ENCODE assay signal across 8 cellular contexts in genomic region chr12:123150804-123151678, GRCh38. TPM values are rescaled to one million over a fixed set of nuclear protein-coding genes. Genes with fewer than 3 reads are reported as not detected.
A peak's percentile ranks its signal among the peaks of the same experiment; 100 is the strongest.
DNase-seq lines count a peak whose midpoint lies in the region; ATAC-seq and TF ChIP-seq lines count a peak whose summit lies in the region.

PITPNM2 (minus strand) TSS chr12:123151090; CDS start chr12:123034590, 116,500 bp downstream.

- no peaks in the 10 kb centered on the region for H3K36me3 ChIP-seq in mesendoderm (ENCODE audit: control insufficient read depth, insufficient read depth, low read length)

- CTCF ChIA-PET in activated CD8-positive, alpha-beta T cell treated with anti-CD3 and anti-CD28 coated beads, Interleukin-2, amount 10 ng/mL, durations not matched to agents 7 days and 5 days (lab: Charles Lee), result interaction anchor here (1.2 to 3.3 kb wide), 6 partner anchors 12 to 107 kb away, joined by 3 to 25 read pairs (median 4); no protein-coding TSS in a partner anchor

- peak within 1 kb of the TSS; percentile 74 for H3K4me2 ChIP-seq in mesendoderm (ENCODE audit: low read length)

- peak; percentile 52 for TF ChIP-seq CTCF in GM10266 (IDR thresholded peaks at IDR 0.05; ENCODE audit: control insufficient read depth, insufficient read depth, low read depth, missing control alignments)

- peak within 1 kb of the TSS; percentile 73 for H2BK120ac ChIP-seq in mesendoderm (ENCODE audit: low read depth, low read length)

- no peaks in the 10 kb centered on the region for H3K79me2 ChIP-seq in mesendoderm (ENCODE audit: control insufficient read depth, insufficient read depth, low read length)

- H3K4me3 Mint-ChIP-seq in activated CD8-positive, alpha-beta T cell treated with anti-CD3 and anti-CD28 coated beads, Interleukin-2, amount 10 ng/mL, durations not matched to agents 7 days and 5 days, result peak within 1 kb of the TSS; percentile 78
- H3K4me3 Mint-ChIP-seq in effector memory CD8-positive, alpha-beta T cell, result peak within 1 kb of the TSS; percentile 77 to 89

- H4K5ac ChIP-seq in mesendoderm (ENCODE audit: low read length), result no peak within 1 kb of the TSS

- no peak within 1 kb of the TSS for H2BK5ac ChIP-seq in mesendoderm (ENCODE audit: low read length)

- H3K23ac ChIP-seq in mesendoderm (ENCODE audit: low read length), result peak within 1 kb of the TSS; percentile 94

- no peak within 1 kb of the TSS for H2BK15ac ChIP-seq in mesendoderm (replicated peaks; ENCODE audit: low read depth)

- DNase-seq in GM10266 (ENCODE audit: extremely low spot score), result peak; percentile 84
- DNase-seq in NCI-H526 treated with DMSO at 0.1 percent for 48 hours (lab: John Stamatoyannopoulos, UW), result peak; percentile 17
- peak; percentile 68 for DNase-seq in activated CD8-positive, alpha-beta T cell treated with anti-CD3 and anti-CD28 coated beads, Interleukin-2, amount 10 ng/mL, durations not matched to agents 7 days and 5 days
- DNase-seq in effector memory CD8-positive, alpha-beta T cell, result peak; percentile 40 to 53 (median 52)
- peak; percentile 58 for DNase-seq in mesendoderm
- DNase-seq in stimulated activated CD8-positive, alpha-beta memory T cell treated with anti-CD3 and anti-CD28 coated beads, Interleukin-4, amount 100 ng/mL, for 48 hours, result peak; percentile 67

- H3K27ac ChIP-seq in mesendoderm (ENCODE audit: low read depth, low read length), result peak within 1 kb of the TSS; percentile 18

- WGBS in mesendoderm (ENCODE audit: extremely low coverage, insufficient coverage, low lambda C conversion rate), result no CpG with 5 or more reads among the region's 130 CpGs

- H3K27me3 ChIP-seq in mesendoderm (ENCODE audit: insufficient read depth, low read length, poor library complexity), result no peaks in the 10 kb centered on the region

- peaks cover 29% of the 10 kb centered on the region for H3K36me3 Mint-ChIP-seq in activated CD8-positive, alpha-beta T cell treated with anti-CD3 and anti-CD28 coated beads, Interleukin-2, amount 10 ng/mL, durations not matched to agents 7 days and 5 days (ENCODE audit: low read depth)
- peaks cover 5% of the 10 kb centered on the region for H3K36me3 Mint-ChIP-seq in effector memory CD8-positive, alpha-beta T cell (ENCODE audit: insufficient read depth)

- H2AK5ac ChIP-seq in mesendoderm (ENCODE audit: low read length), result no peak within 1 kb of the TSS

- peak within 1 kb of the TSS; percentile 49 for H3K4me3 ChIP-seq in mesendoderm (ENCODE audit: low read length)

- H3K9ac ChIP-seq in mesendoderm (ENCODE audit: low read length), result peak within 1 kb of the TSS; percentile 86

- peak within 1 kb of the TSS; percentile 65 for H4K8ac ChIP-seq in mesendoderm (ENCODE audit: low read depth, low read length)

- peak within 1 kb of the TSS; percentile 75 for H3K27ac Mint-ChIP-seq in activated CD8-positive, alpha-beta T cell treated with anti-CD3 and anti-CD28 coated beads, Interleukin-2, amount 10 ng/mL, durations not matched to agents 7 days and 5 days
- peak within 1 kb of the TSS; percentile 44 to 79 for H3K27ac Mint-ChIP-seq in effector memory CD8-positive, alpha-beta T cell

- ATAC-seq in HG02678 (IDR thresholded peaks at IDR 0.05; ENCODE audit: unreplicated experiment) (peak; percentile 70), GM18873 (IDR thresholded peaks at IDR 0.05; ENCODE audit: low FRiP score, unreplicated experiment) (no peak)
- peak; percentile 88 for ATAC-seq in activated CD8-positive, alpha-beta T cell treated with anti-CD3 and anti-CD28 coated beads, Interleukin-2, amount 10 ng/mL, durations not matched to agents 7 days and 5 days
- peak; percentile 91 for ATAC-seq in effector memory CD8-positive, alpha-beta T cell (replicated peaks)

- H3K4ac ChIP-seq in mesendoderm (ENCODE audit: low read depth, low read length), result peak within 1 kb of the TSS; percentile 88

- POLR2A ChIA-PET in activated CD8-positive, alpha-beta T cell treated with anti-CD3 and anti-CD28 coated beads, Interleukin-2, amount 10 ng/mL, durations not matched to agents 7 days and 5 days (lab: Charles Lee), result interaction anchor here (0.7 to 3.3 kb wide), 11 partner anchors 9 to 114 kb away, joined by 3 to 18 read pairs (median 3); partner anchors contain the start of genes MPHOSPH9 and MTRFR

- H3K4me1 ChIP-seq in mesendoderm (ENCODE audit: control insufficient read depth, low read depth, low read length), result peaks cover 3% of the 10 kb centered on the region

- peaks cover 39% of the 10 kb centered on the region for H3K4me1 Mint-ChIP-seq in activated CD8-positive, alpha-beta T cell treated with anti-CD3 and anti-CD28 coated beads, Interleukin-2, amount 10 ng/mL, durations not matched to agents 7 days and 5 days (ENCODE audit: low read depth)
- H3K4me1 Mint-ChIP-seq in effector memory CD8-positive, alpha-beta T cell (ENCODE audit: low read depth in 2 of 2), result peaks cover 16% of the 10 kb centered on the region in 2 donors

- H3K27me3 Mint-ChIP-seq in activated CD8-positive, alpha-beta T cell treated with anti-CD3 and anti-CD28 coated beads, Interleukin-2, amount 10 ng/mL, durations not matched to agents 7 days and 5 days (ENCODE audit: low read depth), result peaks cover 10% of the 10 kb centered on the region
- H3K27me3 Mint-ChIP-seq in effector memory CD8-positive, alpha-beta T cell, result peaks cover 0 to 10% of the 10 kb centered on the region in 2 donors

- H3K9me3 Mint-ChIP-seq in activated CD8-positive, alpha-beta T cell treated with anti-CD3 and anti-CD28 coated beads, Interleukin-2, amount 10 ng/mL, durations not matched to agents 7 days and 5 days (ENCODE audit: insufficient read depth), result no peaks in the 10 kb centered on the region
- no peaks in the 10 kb centered on the region for H3K9me3 Mint-ChIP-seq in effector memory CD8-positive, alpha-beta T cell

- no peaks in the 10 kb centered on the region for H3K79me1 ChIP-seq in mesendoderm (ENCODE audit: low read length)

- H3K56ac ChIP-seq in mesendoderm (ENCODE audit: low read length), result peak within 1 kb of the TSS; percentile 89

- H3K18ac ChIP-seq in mesendoderm (ENCODE audit: low read length), result peak within 1 kb of the TSS; percentile 97

RNA-seq across cellular contexts. Expression of gene PITPNM2, which starts in this region (rescaled TPM):
- total RNA-seq in activated CD8-positive, alpha-beta T cell treated with anti-CD3 and anti-CD28 coated beads, Interleukin-2, amount 10 ng/mL, durations not matched to agents 7 days and 5 days, result 10 to 100 TPM; 17.7 to 18.3 TPM
- polyA plus RNA-seq in mesendoderm (2013, experiment 1 of 2), result 7.1 TPM
- polyA plus RNA-seq in mesendoderm (2013, experiment 2 of 2), result 7.1 TPM

Comparison
In these comparisons a context has a peak if more than half of its experiments do, and no peak if none do; other contexts are left out.
1. DNase-seq: peak in every context shown above with its lines; median percentile 84 in GM10266; 68 in activated CD8-positive, alpha-beta T cell treated with anti-CD3 and anti-CD28 coated beads, Interleukin-2, amount 10 ng/mL, durations not matched to agents 7 days and 5 days; 67 in stimulated activated CD8-positive, alpha-beta memory T cell treated with anti-CD3 and anti-CD28 coated beads, Interleukin-4, amount 100 ng/mL, for 48 hours; 58 in mesendoderm; 52 in effector memory CD8-positive, alpha-beta T cell; 17 in NCI-H526 treated with DMSO at 0.1 percent for 48 hours.